ENCODE assay signal across 16 cellular contexts in genomic region chr3:53146319-53146868, GRCh38. TPM values are rescaled to one million over a fixed set of nuclear protein-coding genes. Genes with fewer than 3 reads are reported as not detected.
DNase-seq lines count a peak whose midpoint lies in the region; ATAC-seq, FAIRE-seq and TF ChIP-seq lines count a peak whose summit lies in the region.
"Had no signal": no experiment of that assay in that cellular context is flagged by ENCODE, and none has a peak within 500 bp of the region (broad histone marks: within the 10 kb centered on the region; RNA-seq: fewer than 3 reads in every experiment).

No MANE protein-coding gene starts in this region.

- intact Hi-C loops in breast epithelium (cut with DNase I; ENCODE audit: low total_unique reads) (no loop called here), MCF 10A (cut with micrococcal nuclease) (no loop called here), pancreas (cut with DNase I) (no loop called here)

- no peaks in the 10 kb centered on the region for H3K4me1 ChIP-seq in breast epithelium
- peaks cover 61 to 75% of the 10 kb centered on the region in 2 donors for H3K4me1 ChIP-seq in duodenal mucosa (ENCODE audit: control insufficient read depth in 1 of 2, insufficient read depth in 2 of 2, low read length in 2 of 2)
- peaks cover 34 to 51% (median 47%) of the 10 kb centered on the region in 3 donors for H3K4me1 ChIP-seq in pancreas
- H3K4me1 ChIP-seq: HAP-1 had no signal

- H3K4me1 Mint-ChIP-seq in MCF 10A (ENCODE audit: insufficient read depth, unreplicated experiment): peaks cover 14% of the 10 kb centered on the region

- no peak for FAIRE-seq in pancreas (lab: Jason Lieb, UNC)
- FAIRE-seq: GM18507 had no signal

- no TSS peak for BruUV-seq in MCF 10A (replicated peaks; lab: Mats Ljungman, UMichigan)

- H3K27ac Mint-ChIP-seq in MCF 10A (ENCODE audit: low read depth, unreplicated experiment): no peak overlapping the region

- DNase-seq in breast epithelium (ENCODE audit: low spot score in 2 of 2): no peak
- DNase-seq in MCF 10A (ENCODE audit: unreplicated experiment): no peak
- DNase-seq in pancreas: peak in 2 of 6 donors; percentile 11 to 32
- no peak for DNase-seq in Ammon's horn (ENCODE audit: low spot score)
- DNase-seq in NCI-H2227 treated with DMSO at 0.1 percent for 48 hours (lab: John Stamatoyannopoulos, UW): no peak
- DNase-seq: 8988T, C1 segment of cervical spinal cord, Karpas-422, NCI-H1105 treated with DMSO at 0.1 percent for 48 hours, NCI-H187 treated with DMSO at 0.1 percent for 48 hours, RPMI8226 had no signal

- no peaks in the 10 kb centered on the region for H3K9me3 Mint-ChIP-seq in MCF 10A (ENCODE audit: unreplicated experiment)

- H3K27me3 Mint-ChIP-seq in MCF 10A (ENCODE audit: insufficient read depth, unreplicated experiment): no peaks in the 10 kb centered on the region

- H3K27ac ChIP-seq in breast epithelium: peak overlapping the region; percentile 29 to 63
- H3K27ac ChIP-seq in duodenal mucosa (ENCODE audit: low read depth, low read length): peak overlapping the region; percentile 45
- H3K27ac ChIP-seq in pancreas: peak overlapping the region; percentile 44 to 69 (median 54)

- TF ChIP-seq CTCF in breast epithelium (IDR thresholded peaks at IDR 0.05) (no peak), MCF 10A (IDR thresholded peaks at IDR 0.05; ENCODE audit: unreplicated experiment) (no peak), pancreas (IDR thresholded peaks at IDR 0.05) (no peak)

- ATAC-seq in pancreas (no peak), GM18517 (IDR thresholded peaks at IDR 0.05; ENCODE audit: unreplicated experiment) (no peak), GM18502 (IDR thresholded peaks at IDR 0.05; ENCODE audit: poor library complexity, unreplicated experiment) (no peak)

- H3K4me3 Mint-ChIP-seq in MCF 10A (ENCODE audit: unreplicated experiment): no peak overlapping the region

- WGBS in pancreas, 2 donors: 80 to 87% methylated on average over 6 of the region's 6 CpGs

- peak overlapping the region in 1 of 2 donors; percentile 13 for H3K9ac ChIP-seq in duodenal mucosa (ENCODE audit: low read depth in 1 of 2, low read length in 2 of 2)

- CTCF ChIA-PET in MCF 10A (lab: Yijun Ruan, JAX): interaction anchor here (0.6 to 2.3 kb wide), 3 partner anchors 9 to 17 kb away, joined by 3 to 15 read pairs (median 6); no protein-coding TSS in a partner anchor

- H3K9me3 ChIP-seq in breast epithelium (no peaks in the 10 kb centered on the region), duodenal mucosa (ENCODE audit: control insufficient read depth in 1 of 2, low read length in 2 of 2) (no peaks in the 10 kb centered on the region), pancreas (no peaks in the 10 kb centered on the region)
- H3K9me3 ChIP-seq: HAP-1 had no signal

- no peaks in the 10 kb centered on the region for H3K27me3 ChIP-seq in breast epithelium
- no peaks in the 10 kb centered on the region for H3K27me3 ChIP-seq in duodenal mucosa (ENCODE audit: control insufficient read depth in 1 of 2, insufficient read depth in 2 of 2, low read length in 2 of 2)
- no peaks in the 10 kb centered on the region for H3K27me3 ChIP-seq in pancreas

- no peaks in the 10 kb centered on the region for H3K36me3 ChIP-seq in breast epithelium
- H3K36me3 ChIP-seq in duodenal mucosa (ENCODE audit: control insufficient read depth in 1 of 2, insufficient read depth in 2 of 2, low read length in 2 of 2): no peaks in the 10 kb centered on the region
- no peaks in the 10 kb centered on the region for H3K36me3 ChIP-seq in pancreas
- H3K36me3 ChIP-seq: HAP-1 had no signal

- POLR2A ChIA-PET in MCF 10A (lab: Yijun Ruan, JAX): interaction anchor here (0.7 to 1.0 kb wide), 2 partner anchors 14 to 376 kb away, joined by 3 read pairs; partner anchors contain the start of gene NEK4

- H3K4me3 ChIP-seq in breast epithelium (no peak overlapping the region), duodenal mucosa (ENCODE audit: low read depth in 1 of 2, low read length in 2 of 2) (no peak overlapping the region), pancreas (no peak overlapping the region)
- H3K4me3 ChIP-seq: HAP-1 had no signal

- TF ChIP-seq POLR2A in breast epithelium (IDR thresholded peaks at IDR 0.05): no peak

- H3K36me3 Mint-ChIP-seq in MCF 10A (ENCODE audit: insufficient read depth, unreplicated experiment): no peaks in the 10 kb centered on the region

RNA-seq across cellular contexts. Expression of gene PRKCD, which starts 14.6 kb away (rescaled TPM):
- total RNA-seq in breast epithelium (10 to 100 TPM; 14.0 to 36.8 (median 15.1) TPM), MCF 10A (2022) (9.6 and 9.8 TPM in 2 replicates), pancreas (10 to 100 TPM; 10.7 to 32.5 (median 14.6) TPM)
- 10 to 100 TPM; 13.4 to 22.6 TPM for polyA plus RNA-seq in pancreas

RNA-seq across cellular contexts. Expression of gene RFT1, which starts 16.2 kb away (rescaled TPM):
- total RNA-seq in breast epithelium (10 to 100 TPM in 2 of 3 donors, 1 to 10 TPM in 1; 9.5 to 11.7 (median 10.1) TPM), MCF 10A (2022) (40.1 and 42.7 TPM in 2 replicates), pancreas (10 to 100 TPM; 10.4 to 20.4 (median 17.8) TPM)
- 1 to 10 TPM; 6.9 TPM for polyA plus RNA-seq in pancreas
